8 cellular contexts compared by ENCODE assay signal in the genomic region with DNA sequence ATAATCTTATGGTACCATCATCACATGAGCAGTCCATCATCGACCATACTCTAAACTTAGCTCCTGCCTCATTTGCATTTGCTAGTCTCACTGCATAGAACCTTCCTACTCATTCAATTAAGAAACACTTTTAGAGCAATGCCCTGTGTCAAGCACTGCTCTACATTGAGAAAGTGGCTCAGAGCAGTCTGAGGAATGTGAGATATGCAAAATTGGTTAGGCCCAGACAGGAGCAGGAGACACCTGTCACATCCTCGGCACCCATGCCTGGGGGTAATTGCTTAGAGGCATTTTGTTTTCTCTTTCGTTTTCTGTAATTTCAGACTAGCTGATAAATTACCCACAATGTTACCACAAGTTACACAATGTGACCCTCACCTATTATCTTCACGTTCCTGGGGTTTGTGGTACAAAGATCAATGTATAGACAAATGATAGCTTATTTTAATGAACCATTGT. TPM values are rescaled to one million over a fixed set of nuclear protein-coding genes. Genes with fewer than 3 reads are reported as not detected.
A peak's percentile ranks its signal among the peaks of the same experiment; 100 is the strongest.
DNase-seq lines count a peak whose midpoint lies in the region; ATAC-seq and TF ChIP-seq lines count a peak whose summit lies in the region.

No MANE protein-coding gene starts in this region.

- H4K20me1 ChIP-seq in OCI-LY3 (ENCODE audit: insufficient read depth, low read length): no peaks in the 10 kb centered on the region

- TF ChIP-seq CTCF in GM12865 (IDR thresholded peaks at IDR 0.05; ENCODE audit: insufficient read depth, low read depth, low read length, missing control alignments): no peak
- TF ChIP-seq CTCF in OCI-LY3 (IDR thresholded peaks at IDR 0.05; ENCODE audit: low read depth, low read length): no peak
- no peak for TF ChIP-seq CTCF in endothelial cell (IDR thresholded peaks at IDR 0.05; ENCODE audit: unreplicated experiment)
- no peak for TF ChIP-seq CTCF in stomach (IDR thresholded peaks at IDR 0.05)

- H3K4me2 ChIP-seq in OCI-LY3 (ENCODE audit: low read length): 0 out of 2 replicates have a peak overlapping the region, but pooled peaks have one; percentile 9

- no peak for TF ChIP-seq EP300 in stomach (IDR thresholded peaks at IDR 0.05)

- H3K4me3 Mint-ChIP-seq in endothelial cell (ENCODE audit: unreplicated experiment): no peak overlapping the region

- ATAC-seq in HG02884 (IDR thresholded peaks at IDR 0.05; ENCODE audit: unreplicated experiment): peak; percentile 90

- H3K79me2 ChIP-seq in OCI-LY3 (ENCODE audit: low read length): peaks cover 2% of the 10 kb centered on the region

- no peak overlapping the region for H3K9ac ChIP-seq in OCI-LY3 (ENCODE audit: low read length)

- WGBS in stomach, 5 donors: 24 to 37% (median 37%) methylated on average over 4 of the region's 4 CpGs

- H3K9me3 Mint-ChIP-seq in endothelial cell (ENCODE audit: unreplicated experiment): no peaks in the 10 kb centered on the region

- H3K27me3 ChIP-seq in OCI-LY3 (ENCODE audit: low read depth, low read length) (no peaks in the 10 kb centered on the region), stomach (no peaks in the 10 kb centered on the region)

- TF ChIP-seq POLR2A in stomach (IDR thresholded peaks at IDR 0.05): no peak

- 0 out of 2 replicates have a peak overlapping the region, but pooled peaks have one; percentile 30 for H2AFZ ChIP-seq in OCI-LY3 (ENCODE audit: low read depth, low read length)

- peaks cover 4% of the 10 kb centered on the region for H3K36me3 Mint-ChIP-seq in endothelial cell (ENCODE audit: low read depth, unreplicated experiment)

- intact Hi-C loops in stomach (cut with DNase I; ENCODE audit: low total_unique reads): no loop called here

- no peaks in the 10 kb centered on the region for H3K36me3 ChIP-seq in OCI-LY3 (replicated peaks; ENCODE audit: low read depth, low read length)
- H3K36me3 ChIP-seq in stomach: no peaks in the 10 kb centered on the region

- peaks cover 11% of the 10 kb centered on the region for H3K4me1 ChIP-seq in OCI-LY3 (ENCODE audit: low read length)
- peaks cover 0 to 5% (median 2%) of the 10 kb centered on the region in 4 donors for H3K4me1 ChIP-seq in stomach

- DNase-seq in GM12865 (ENCODE audit: low read depth) (peak; percentile 90), GM19238 (ENCODE audit: insufficient read length, low spot score) (peak; percentile 67), inferior parietal cortex (ENCODE audit: extremely low spot score) (no peak), endothelial cell (ENCODE audit: low spot score) (no peak), stomach (no peak), SHP77 (lab: John Stamatoyannopoulos, UW) (no peak)

- no peaks in the 10 kb centered on the region for H3K27me3 Mint-ChIP-seq in endothelial cell (ENCODE audit: unreplicated experiment)

- H3K4me1 Mint-ChIP-seq in endothelial cell (ENCODE audit: unreplicated experiment): peaks cover 4% of the 10 kb centered on the region

- no peak overlapping the region; the same call in 1 of the 2 replicates for H3K4me3 ChIP-seq in GM12865 (ENCODE audit: low read depth, low read length)
- no peak overlapping the region for H3K4me3 ChIP-seq in OCI-LY3 (ENCODE audit: low read length)
- H3K4me3 ChIP-seq in stomach: no peak overlapping the region

- no peak overlapping the region for H3K27ac Mint-ChIP-seq in endothelial cell (ENCODE audit: unreplicated experiment)

- H3K27ac ChIP-seq in OCI-LY3 (ENCODE audit: low read length): no peak overlapping the region
- H3K27ac ChIP-seq in stomach: no peak overlapping the region

- H3K9me3 ChIP-seq in OCI-LY3 (ENCODE audit: insufficient read depth, low read length) (no peaks in the 10 kb centered on the region), stomach (no peaks in the 10 kb centered on the region)

RNA-seq across cellular contexts. Expression of gene RARS1, which starts 4.9 kb away (rescaled TPM):
- total RNA-seq in endothelial cell (ENCODE audit: unreplicated experiment) (88.5 TPM), stomach (100 to 1,000 TPM in 1 of 5 donors, 10 to 100 TPM in 4; 36.2 to 139 (median 48.7) TPM)
- 10 to 100 TPM; 27.5 to 39.5 (median 30.9) TPM for polyA plus RNA-seq in stomach

RNA-seq across cellular contexts. Expression of gene FBLL1, which starts 47.7 kb away (rescaled TPM):
- total RNA-seq in endothelial cell (ENCODE audit: unreplicated experiment) (0.51 TPM), stomach (1 to 10 TPM in 1 of 5 donors, not detected in 4; 1.3 TPM)
- under 1 TPM; 0.37 to 0.55 (median 0.46) TPM for polyA plus RNA-seq in stomach

Comparison
In these comparisons a context has a peak if more than half of its experiments do, and no peak if none do; other contexts are left out.
1. DNase-seq: peak in GM12865 (single experiment) and GM19238 (single experiment); none in inferior parietal cortex (single experiment), endothelial cell (single experiment), stomach (single experiment) and SHP77 (0 of 2).